Comparison of ENCODE assay signal across 12 cellular contexts in genomic region chr1:109478806-109479205, GRCh38. TPM values are rescaled to one million over a fixed set of nuclear protein-coding genes. Genes with fewer than 3 reads are reported as not detected.
DNase-seq lines count a peak whose midpoint lies in the region; ATAC-seq and TF ChIP-seq lines count a peak whose summit lies in the region.
"Had no signal": no experiment of that assay in that cellular context is flagged by ENCODE, and none has a peak within 500 bp of the region (broad histone marks: within the 10 kb centered on the region; RNA-seq: fewer than 3 reads in every experiment).

No MANE protein-coding gene starts in this region.

- no peak for TF ChIP-seq CTCF in coronary artery (IDR thresholded peaks at IDR 0.05)
- TF ChIP-seq CTCF in testis (IDR thresholded peaks at IDR 0.05): no peak

- peaks cover 13% of the 10 kb centered on the region for H3K4me1 Mint-ChIP-seq in activated naive CD8-positive, alpha-beta T cell treated with anti-CD3 and anti-CD28 coated beads, Interleukin-2, amount 10 ng/mL, durations not matched to agents 7 days and 5 days
- peaks cover 16% of the 10 kb centered on the region for H3K4me1 Mint-ChIP-seq in activated naive CD8-positive, alpha-beta T cell treated with anti-CD3 and anti-CD28 coated beads, Interleukin-2, amount 50 U/mL, for 24 hours

- H3K27ac ChIP-seq in coronary artery (no peak overlapping the region), testis (no peak overlapping the region)
- H3K27ac ChIP-seq: ovary had no signal

- POLR2A ChIA-PET in activated naive CD8-positive, alpha-beta T cell treated with anti-CD3 and anti-CD28 coated beads, Interleukin-2, amount 10 ng/mL, durations not matched to agents 7 days and 5 days (lab: Charles Lee): no interaction called here

- peaks cover 7% of the 10 kb centered on the region for H3K4me1 ChIP-seq in testis

- no peaks in the 10 kb centered on the region for H3K9me3 ChIP-seq in testis
- H3K9me3 ChIP-seq: ovary had no signal

- intact Hi-C loops in testis (cut with DNase I; ENCODE audit: low total_unique reads): no loop called here

- ATAC-seq in activated naive CD8-positive, alpha-beta T cell treated with anti-CD3 and anti-CD28 coated beads, Interleukin-2, amount 10 ng/mL, durations not matched to agents 7 days and 5 days (ENCODE audit: low read depth): peak; percentile 20
- no peak for ATAC-seq in activated naive CD8-positive, alpha-beta T cell treated with anti-CD3 and anti-CD28 coated beads, Interleukin-2, amount 50 U/mL, for 24 hours
- ATAC-seq: T-helper 17 cell had no signal

- no peaks in the 10 kb centered on the region for H3K36me3 Mint-ChIP-seq in activated naive CD8-positive, alpha-beta T cell treated with anti-CD3 and anti-CD28 coated beads, Interleukin-2, amount 10 ng/mL, durations not matched to agents 7 days and 5 days
- no peaks in the 10 kb centered on the region for H3K36me3 Mint-ChIP-seq in activated naive CD8-positive, alpha-beta T cell treated with anti-CD3 and anti-CD28 coated beads, Interleukin-2, amount 50 U/mL, for 24 hours (ENCODE audit: low read depth)

- DNase-seq in activated naive CD8-positive, alpha-beta T cell treated with anti-CD3 and anti-CD28 coated beads, Interleukin-2, amount 10 ng/mL, durations not matched to agents 7 days and 5 days: peak; percentile 60
- no peak for DNase-seq in activated naive CD8-positive, alpha-beta T cell treated with anti-CD3 and anti-CD28 coated beads, Interleukin-2, amount 50 U/mL, for 24 hours
- DNase-seq in T follicular helper cell (ENCODE audit: low read depth): peak; percentile 23
- DNase-seq in coronary artery (ENCODE audit: low spot score): peak; percentile 54
- DNase-seq in testis: peak; percentile 13
- DNase-seq in NCI-H1048 (lab: John Stamatoyannopoulos, UW): no peak
- no peak for DNase-seq in activated gamma-delta T cell (lab: John Stamatoyannopoulos, UW)
- no peak for DNase-seq in hippocampal formation (lab: John Stamatoyannopoulos, UW)
- DNase-seq: NCI-H1694 treated with DMSO at 0.1 percent for 48 hours; NK-92 treated with Interleukin-12 subunit alpha and Interleukin-12 subunit beta, amount 100 ng/mL, for 24 hours; ovary had no signal

- H3K36me3 ChIP-seq in testis (ENCODE audit: low read depth, missing control alignments): no peaks in the 10 kb centered on the region
- H3K36me3 ChIP-seq: ovary had no signal

- no peak overlapping the region for H3K4me3 ChIP-seq in coronary artery
- H3K4me3 ChIP-seq in testis: no peak overlapping the region
- H3K4me3 ChIP-seq: ovary had no signal

- peaks cover 21% of the 10 kb centered on the region for H3K27me3 Mint-ChIP-seq in activated naive CD8-positive, alpha-beta T cell treated with anti-CD3 and anti-CD28 coated beads, Interleukin-2, amount 10 ng/mL, durations not matched to agents 7 days and 5 days
- peaks cover 29% of the 10 kb centered on the region for H3K27me3 Mint-ChIP-seq in activated naive CD8-positive, alpha-beta T cell treated with anti-CD3 and anti-CD28 coated beads, Interleukin-2, amount 50 U/mL, for 24 hours

- WGBS in testis, 2 donors: 47 to 59% methylated on average over 6 to 7 of the region's 7 CpGs

- H3K9me3 Mint-ChIP-seq in activated naive CD8-positive, alpha-beta T cell treated with anti-CD3 and anti-CD28 coated beads, Interleukin-2, amount 10 ng/mL, durations not matched to agents 7 days and 5 days: no peaks in the 10 kb centered on the region
- H3K9me3 Mint-ChIP-seq in activated naive CD8-positive, alpha-beta T cell treated with anti-CD3 and anti-CD28 coated beads, Interleukin-2, amount 50 U/mL, for 24 hours: no peaks in the 10 kb centered on the region

- no peaks in the 10 kb centered on the region for H3K27me3 ChIP-seq in testis
- H3K27me3 ChIP-seq: ovary had no signal

- no peak for TF ChIP-seq POLR2A in testis (IDR thresholded peaks at IDR 0.05)

- H3K27ac Mint-ChIP-seq in activated naive CD8-positive, alpha-beta T cell treated with anti-CD3 and anti-CD28 coated beads, Interleukin-2, amount 10 ng/mL, durations not matched to agents 7 days and 5 days: no peak overlapping the region
- H3K27ac Mint-ChIP-seq in activated naive CD8-positive, alpha-beta T cell treated with anti-CD3 and anti-CD28 coated beads, Interleukin-2, amount 50 U/mL, for 24 hours: no peak overlapping the region
- H3K27ac Mint-ChIP-seq: T-helper 17 cell had no signal

- H3K4me3 Mint-ChIP-seq in activated naive CD8-positive, alpha-beta T cell treated with anti-CD3 and anti-CD28 coated beads, Interleukin-2, amount 10 ng/mL, durations not matched to agents 7 days and 5 days: no peak overlapping the region
- H3K4me3 Mint-ChIP-seq in activated naive CD8-positive, alpha-beta T cell treated with anti-CD3 and anti-CD28 coated beads, Interleukin-2, amount 50 U/mL, for 24 hours: no peak overlapping the region
- H3K4me3 Mint-ChIP-seq: T-helper 17 cell had no signal

RNA-seq across cellular contexts. Expression of gene ATXN7L2, which starts 4.9 kb away (rescaled TPM):
- 10 to 100 TPM; 10.4 to 12.4 TPM for total RNA-seq in activated naive CD8-positive, alpha-beta T cell treated with anti-CD3 and anti-CD28 coated beads, Interleukin-2, amount 10 ng/mL, durations not matched to agents 7 days and 5 days
- total RNA-seq in testis: 10 to 100 TPM; 40.9 to 55.2 TPM
- 28.7 TPM for polyA plus RNA-seq in testis (ENCODE audit: insufficient read depth, low read depth, low replicate concordance)

RNA-seq across cellular contexts. Expression of gene SYPL2, which starts 12.5 kb away (rescaled TPM):
- not detected for total RNA-seq in activated naive CD8-positive, alpha-beta T cell treated with anti-CD3 and anti-CD28 coated beads, Interleukin-2, amount 10 ng/mL, durations not matched to agents 7 days and 5 days
- total RNA-seq in testis: 10 to 100 TPM; 46.1 to 67.5 TPM
- 29.7 TPM for polyA plus RNA-seq in testis (ENCODE audit: insufficient read depth, low read depth, low replicate concordance)
- total RNA-seq: T-helper 17 cell had no signal

RNA-seq across cellular contexts. Expression of gene CYB561D1, which starts 15.1 kb away (rescaled TPM):
- total RNA-seq in activated naive CD8-positive, alpha-beta T cell treated with anti-CD3 and anti-CD28 coated beads, Interleukin-2, amount 10 ng/mL, durations not matched to agents 7 days and 5 days: 10 to 100 TPM; 24.3 to 25.1 TPM
- 10 to 100 TPM in 1 of 2 donors, 1 to 10 TPM in 1; 8.0 to 11.5 TPM for total RNA-seq in testis
- 8.0 TPM for polyA plus RNA-seq in testis (ENCODE audit: insufficient read depth, low read depth, low replicate concordance)

RNA-seq across cellular contexts. Expression of gene AMIGO1, which starts 30.7 kb away (rescaled TPM):
- total RNA-seq in activated naive CD8-positive, alpha-beta T cell treated with anti-CD3 and anti-CD28 coated beads, Interleukin-2, amount 10 ng/mL, durations not matched to agents 7 days and 5 days: 1 to 10 TPM; 8.2 to 9.4 TPM
- 1 to 10 TPM; 5.1 to 6.0 TPM for total RNA-seq in testis
- polyA plus RNA-seq in testis (ENCODE audit: insufficient read depth, low read depth, low replicate concordance): 6.7 TPM

RNA-seq across cellular contexts. Expression of gene PSMA5, which starts 52.6 kb away (rescaled TPM):
- total RNA-seq in activated naive CD8-positive, alpha-beta T cell treated with anti-CD3 and anti-CD28 coated beads, Interleukin-2, amount 10 ng/mL, durations not matched to agents 7 days and 5 days: 100 to 1,000 TPM; 135 TPM
- 10 to 100 TPM; 30.9 to 56.9 TPM for total RNA-seq in testis
- polyA plus RNA-seq in testis (ENCODE audit: insufficient read depth, low read depth, low replicate concordance): 72.0 TPM

Comparison
In these comparisons a context has a peak if more than half of its experiments do, and no peak if none do; other contexts are left out.
1. DNase-seq: peak in activated naive CD8-positive, alpha-beta T cell treated with anti-CD3 and anti-CD28 coated beads, Interleukin-2, amount 10 ng/mL, durations not matched to agents 7 days and 5 days (single experiment), T follicular helper cell (single experiment), coronary artery (single experiment) and testis (single experiment); none in activated naive CD8-positive, alpha-beta T cell treated with anti-CD3 and anti-CD28 coated beads, Interleukin-2, amount 50 U/mL, for 24 hours (single experiment), NCI-H1048 (single experiment), activated gamma-delta T cell (single experiment) and hippocampal formation (0 of 2).
2. RNA of gene SYPL2, which starts 12.5 kb away (total RNA-seq): 46.1 to 67.5 TPM in testis; not detected in activated naive CD8-positive, alpha-beta T cell treated with anti-CD3 and anti-CD28 coated beads, Interleukin-2, amount 10 ng/mL, durations not matched to agents 7 days and 5 days; every median in the first group is over 10 times any median in the second.